ENCODE assay signal across 33 cellular contexts in the genomic region with DNA sequence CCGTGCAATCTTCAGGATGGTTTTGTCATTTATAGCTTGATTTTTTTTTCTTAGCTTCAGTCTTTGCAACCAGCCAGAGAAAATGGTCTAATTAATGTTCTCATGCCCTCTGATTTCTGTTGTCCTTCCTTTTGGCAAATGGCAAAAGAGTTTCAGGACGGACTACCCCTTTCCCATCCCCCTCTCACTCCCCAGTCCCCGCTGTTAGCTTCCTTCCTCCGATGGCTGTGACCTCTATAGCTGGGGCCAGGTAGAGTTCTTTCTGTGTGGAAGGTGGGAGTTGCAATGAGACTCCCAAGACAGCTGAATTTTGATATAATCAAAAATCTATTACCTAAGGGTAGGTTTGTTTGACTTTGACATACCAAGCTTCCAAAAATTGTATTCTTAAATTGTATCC.
DNase-seq lines count a peak whose midpoint lies in the region; ATAC-seq, FAIRE-seq and TF ChIP-seq lines count a peak whose summit lies in the region.
"Had no signal": no experiment of that assay in that cellular context is flagged by ENCODE, and none has a peak within 500 bp of the region (broad histone marks: within the 10 kb centered on the region; RNA-seq: fewer than 3 reads in every experiment).

No MANE protein-coding gene starts in this region.

- H3K36me3 Mint-ChIP-seq in GM23338 (ENCODE audit: low read depth): peaks cover 5% of the 10 kb centered on the region
- H3K36me3 Mint-ChIP-seq in progenitor cell of endocrine pancreas (ENCODE audit: insufficient read depth): peaks cover under 1% of the 10 kb centered on the region
- no peaks in the 10 kb centered on the region for H3K36me3 Mint-ChIP-seq in stimulated activated memory B cell treated with anti-CD40 and anti-IgM and Interleukin-4, amounts not matched to agents 10 μg/mL and 1 μg/mL and 100 μg/mL, for 72 hours
- H3K36me3 Mint-ChIP-seq: CD14-positive monocyte; CD4-positive, alpha-beta memory T cell; CD4-positive, CD25-positive, alpha-beta regulatory T cell; CD8-positive, alpha-beta T cell had no signal

- H3K27me3 ChIP-seq in GM23338 (ENCODE audit: insufficient read depth) (no peaks in the 10 kb centered on the region), H7 (ENCODE audit: control insufficient read depth, insufficient read depth, low read length) (no peaks in the 10 kb centered on the region)
- H3K27me3 ChIP-seq: BE2C; BLaER1; BLaER1 treated with 17β-estradiol and CSF1 and Interleukin-3, amounts not matched to agents 10 nM and 100 nM had no signal

- peaks cover 5% of the 10 kb centered on the region; the same call in 2 of the 3 replicates for H3K9me3 Mint-ChIP-seq in GM23338
- H3K9me3 Mint-ChIP-seq in progenitor cell of endocrine pancreas (ENCODE audit: low read depth): peaks cover 1% of the 10 kb centered on the region
- H3K9me3 Mint-ChIP-seq in stimulated activated memory B cell treated with anti-CD40 and anti-IgM and Interleukin-4, amounts not matched to agents 10 μg/mL and 1 μg/mL and 100 μg/mL, for 72 hours: peaks cover 4% of the 10 kb centered on the region

- no peaks in the 10 kb centered on the region for H4K20me1 ChIP-seq in GM23338 (replicated peaks; ENCODE audit: insufficient read depth)
- H4K20me1 ChIP-seq: BLaER1; BLaER1 treated with 17β-estradiol and CSF1 and Interleukin-3, amounts not matched to agents 10 nM and 100 nM had no signal

- no peak for DNase-seq in GM23338 (ENCODE audit: low spot score)
- peak; percentile 51 for DNase-seq in H7
- peak; percentile 10 for DNase-seq in islet precursor cell
- no peak for DNase-seq in progenitor cell of endocrine pancreas (ENCODE audit: low spot score, unreplicated experiment)
- DNase-seq in stimulated activated CD4-positive, alpha-beta T cell treated with anti-CD3 and anti-CD28 coated beads, Interleukin-4, amount 100 ng/mL, for 1 hour: no peak
- no peak for DNase-seq in frontal cortex (ENCODE audit: low spot score in 2 of 2)
- DNase-seq: 8988T; AML-193; Calu3; CD4-positive, alpha-beta memory T cell; CD4-positive, alpha-beta T cell; CD4-positive, CD25-positive, alpha-beta regulatory T cell; CD8-positive, alpha-beta memory T cell; CD8-positive, alpha-beta T cell; DMS 273 treated with DMSO at 0.1 percent for 48 hours; DMS153; DMS79; DMS79 treated with DMSO at 0.1 percent for 48 hours; DND-41; EL had no signal

- H3K4me2 ChIP-seq in GM23338: no peak overlapping the region
- H3K4me2 ChIP-seq: A549; BLaER1; BLaER1 treated with 17β-estradiol and CSF1 and Interleukin-3, amounts not matched to agents 10 nM and 100 nM had no signal

- H3K9me2 ChIP-seq in GM23338 (ENCODE audit: insufficient read depth): no peaks in the 10 kb centered on the region

- ATAC-seq in GM23338: peak; percentile 75
- ATAC-seq in HG03442 (IDR thresholded peaks at IDR 0.05; ENCODE audit: unreplicated experiment): no peak
- ATAC-seq in stimulated activated memory B cell treated with anti-CD40 and anti-IgM and Interleukin-4, amounts not matched to agents 10 μg/mL and 1 μg/mL and 100 μg/mL, for 72 hours: no peak
- ATAC-seq: CD8-positive, alpha-beta T cell had no signal

- H3K4me1 ChIP-seq in GM23338 (ENCODE audit: insufficient read depth): no peaks in the 10 kb centered on the region
- H3K4me1 ChIP-seq: A549; BLaER1; BLaER1 treated with 17β-estradiol and CSF1 and Interleukin-3, amounts not matched to agents 10 nM and 100 nM; Caco-2 had no signal

- H3K4me3 Mint-ChIP-seq in GM23338 (peak overlapping the region; percentile 37; the same call in 1 of the 3 replicates), progenitor cell of endocrine pancreas (ENCODE audit: low read depth) (no peak overlapping the region)
- no peak overlapping the region for H3K4me3 Mint-ChIP-seq in stimulated activated memory B cell treated with anti-CD40 and anti-IgM and Interleukin-4, amounts not matched to agents 10 μg/mL and 1 μg/mL and 100 μg/mL, for 72 hours
- H3K4me3 Mint-ChIP-seq: B cell; CD14-positive monocyte; CD4-positive, alpha-beta memory T cell; CD4-positive, alpha-beta T cell; CD4-positive, CD25-positive, alpha-beta regulatory T cell; CD8-positive, alpha-beta memory T cell; CD8-positive, alpha-beta T cell had no signal

- H3K36me3 ChIP-seq in GM23338 (ENCODE audit: insufficient read depth) (no peaks in the 10 kb centered on the region; the same call in 1 of the 2 replicates), H7 (replicated peaks; ENCODE audit: control insufficient read depth, insufficient read depth, low read length) (no peaks in the 10 kb centered on the region)
- H3K36me3 ChIP-seq: BE2C; BLaER1; BLaER1 treated with 17β-estradiol and CSF1 and Interleukin-3, amounts not matched to agents 10 nM and 100 nM had no signal

- H3K4me1 Mint-ChIP-seq in GM23338: peaks cover 22% of the 10 kb centered on the region
- no peaks in the 10 kb centered on the region for H3K4me1 Mint-ChIP-seq in progenitor cell of endocrine pancreas (ENCODE audit: low read depth)
- no peaks in the 10 kb centered on the region for H3K4me1 Mint-ChIP-seq in stimulated activated memory B cell treated with anti-CD40 and anti-IgM and Interleukin-4, amounts not matched to agents 10 μg/mL and 1 μg/mL and 100 μg/mL, for 72 hours
- H3K4me1 Mint-ChIP-seq: B cell; CD14-positive monocyte; CD4-positive, alpha-beta memory T cell; CD4-positive, CD25-positive, alpha-beta regulatory T cell; CD8-positive, alpha-beta memory T cell had no signal

- no peak for FAIRE-seq in frontal cortex (lab: Jason Lieb, UNC)
- FAIRE-seq: A204.1, A549, D721Med had no signal

- H3K27ac Mint-ChIP-seq in GM23338 (0 out of 2 replicates have a peak overlapping the region, but pooled peaks have one; percentile 60), progenitor cell of endocrine pancreas (peak overlapping the region; percentile 16)
- no peak overlapping the region for H3K27ac Mint-ChIP-seq in stimulated activated memory B cell treated with anti-CD40 and anti-IgM and Interleukin-4, amounts not matched to agents 10 μg/mL and 1 μg/mL and 100 μg/mL, for 72 hours
- H3K27ac Mint-ChIP-seq: B cell; CD14-positive monocyte; CD4-positive, alpha-beta memory T cell; CD4-positive, alpha-beta T cell; CD4-positive, CD25-positive, alpha-beta regulatory T cell; CD8-positive, alpha-beta memory T cell; CD8-positive, alpha-beta T cell had no signal

- H3K79me2 ChIP-seq in GM23338 (replicated peaks; ENCODE audit: insufficient read depth): no peaks in the 10 kb centered on the region

- no peak overlapping the region for H3K4me3 ChIP-seq in GM23338
- no peak overlapping the region for H3K4me3 ChIP-seq in H7 (ENCODE audit: insufficient read depth, low read depth, low read length)
- H3K4me3 ChIP-seq: A549; BLaER1; BLaER1 treated with 17β-estradiol and CSF1 and Interleukin-3, amounts not matched to agents 10 nM and 100 nM had no signal

- H2AFZ ChIP-seq in GM23338: no peak overlapping the region

- no peak overlapping the region for H3K27ac ChIP-seq in GM23338 (ENCODE audit: low read depth)
- H3K27ac ChIP-seq: 22Rv1; A549; BLaER1; BLaER1 treated with 17β-estradiol and CSF1 and Interleukin-3, amounts not matched to agents 10 nM and 100 nM; C4-2B had no signal

- no peaks in the 10 kb centered on the region for H3F3A ChIP-seq in GM23338 (replicated peaks; ENCODE audit: low read depth)

- H3K27me3 Mint-ChIP-seq in GM23338 (ENCODE audit: insufficient read depth, low read depth, poor library complexity) (peaks cover 2% of the 10 kb centered on the region), progenitor cell of endocrine pancreas (no peaks in the 10 kb centered on the region)
- H3K27me3 Mint-ChIP-seq in stimulated activated memory B cell treated with anti-CD40 and anti-IgM and Interleukin-4, amounts not matched to agents 10 μg/mL and 1 μg/mL and 100 μg/mL, for 72 hours: no peaks in the 10 kb centered on the region
- H3K27me3 Mint-ChIP-seq: B cell; CD4-positive, alpha-beta memory T cell; CD4-positive, alpha-beta T cell; CD4-positive, CD25-positive, alpha-beta regulatory T cell; CD8-positive, alpha-beta memory T cell had no signal

- TF ChIP-seq CTCF in GM23338 (conservative IDR thresholded peaks at IDR 0.05; ENCODE audit: low read depth in 2 of 2) (no peak), progenitor cell of endocrine pancreas (IDR thresholded peaks at IDR 0.05; ENCODE audit: unreplicated experiment) (no peak)

TF ChIP-seq in GM23338, 12 proteins besides CTCF, POLR2A, EP300 and RAD21 (continues in another document):
- TF ChIP-seq POLR2AphosphoS5 (IDR thresholded peaks at IDR 0.05; ENCODE audit: low read depth): no peak
- TF ChIP-seq, protein P1, sequence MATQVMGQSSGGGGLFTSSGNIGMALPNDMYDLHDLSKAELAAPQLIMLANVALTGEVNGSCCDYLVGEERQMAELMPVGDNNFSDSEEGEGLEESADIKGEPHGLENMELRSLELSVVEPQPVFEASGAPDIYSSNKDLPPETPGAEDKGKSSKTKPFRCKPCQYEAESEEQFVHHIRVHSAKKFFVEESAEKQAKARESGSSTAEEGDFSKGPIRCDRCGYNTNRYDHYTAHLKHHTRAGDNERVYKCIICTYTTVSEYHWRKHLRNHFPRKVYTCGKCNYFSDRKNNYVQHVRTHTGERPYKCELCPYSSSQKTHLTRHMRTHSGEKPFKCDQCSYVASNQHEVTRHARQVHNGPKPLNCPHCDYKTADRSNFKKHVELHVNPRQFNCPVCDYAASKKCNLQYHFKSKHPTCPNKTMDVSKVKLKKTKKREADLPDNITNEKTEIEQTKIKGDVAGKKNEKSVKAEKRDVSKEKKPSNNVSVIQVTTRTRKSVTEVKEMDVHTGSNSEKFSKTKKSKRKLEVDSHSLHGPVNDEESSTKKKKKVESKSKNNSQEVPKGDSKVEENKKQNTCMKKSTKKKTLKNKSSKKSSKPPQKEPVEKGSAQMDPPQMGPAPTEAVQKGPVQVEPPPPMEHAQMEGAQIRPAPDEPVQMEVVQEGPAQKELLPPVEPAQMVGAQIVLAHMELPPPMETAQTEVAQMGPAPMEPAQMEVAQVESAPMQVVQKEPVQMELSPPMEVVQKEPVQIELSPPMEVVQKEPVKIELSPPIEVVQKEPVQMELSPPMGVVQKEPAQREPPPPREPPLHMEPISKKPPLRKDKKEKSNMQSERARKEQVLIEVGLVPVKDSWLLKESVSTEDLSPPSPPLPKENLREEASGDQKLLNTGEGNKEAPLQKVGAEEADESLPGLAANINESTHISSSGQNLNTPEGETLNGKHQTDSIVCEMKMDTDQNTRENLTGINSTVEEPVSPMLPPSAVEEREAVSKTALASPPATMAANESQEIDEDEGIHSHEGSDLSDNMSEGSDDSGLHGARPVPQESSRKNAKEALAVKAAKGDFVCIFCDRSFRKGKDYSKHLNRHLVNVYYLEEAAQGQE (IDR thresholded peaks at IDR 0.05; ENCODE audit: unreplicated experiment): no peak
- TF ChIP-seq ZNF114 (CRISPR knock-in tag; IDR thresholded peaks at IDR 0.05): no peak
- TF ChIP-seq, protein P2, sequence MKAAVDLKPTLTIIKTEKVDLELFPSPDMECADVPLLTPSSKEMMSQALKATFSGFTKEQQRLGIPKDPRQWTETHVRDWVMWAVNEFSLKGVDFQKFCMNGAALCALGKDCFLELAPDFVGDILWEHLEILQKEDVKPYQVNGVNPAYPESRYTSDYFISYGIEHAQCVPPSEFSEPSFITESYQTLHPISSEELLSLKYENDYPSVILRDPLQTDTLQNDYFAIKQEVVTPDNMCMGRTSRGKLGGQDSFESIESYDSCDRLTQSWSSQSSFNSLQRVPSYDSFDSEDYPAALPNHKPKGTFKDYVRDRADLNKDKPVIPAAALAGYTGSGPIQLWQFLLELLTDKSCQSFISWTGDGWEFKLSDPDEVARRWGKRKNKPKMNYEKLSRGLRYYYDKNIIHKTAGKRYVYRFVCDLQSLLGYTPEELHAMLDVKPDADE (IDR thresholded peaks at IDR 0.05): no peak

Comparison
In these comparisons a context has a peak if more than half of its experiments do, and no peak if none do; other contexts are left out.
1. DNase-seq: peak in H7 (single experiment) and islet precursor cell (single experiment); none in GM23338 (single experiment), progenitor cell of endocrine pancreas (single experiment), stimulated activated CD4-positive, alpha-beta T cell treated with anti-CD3 and anti-CD28 coated beads, Interleukin-4, amount 100 ng/mL, for 1 hour (single experiment) and frontal cortex (0 of 2).